ENCODE assay signal across 11 cellular contexts in the genomic region with DNA sequence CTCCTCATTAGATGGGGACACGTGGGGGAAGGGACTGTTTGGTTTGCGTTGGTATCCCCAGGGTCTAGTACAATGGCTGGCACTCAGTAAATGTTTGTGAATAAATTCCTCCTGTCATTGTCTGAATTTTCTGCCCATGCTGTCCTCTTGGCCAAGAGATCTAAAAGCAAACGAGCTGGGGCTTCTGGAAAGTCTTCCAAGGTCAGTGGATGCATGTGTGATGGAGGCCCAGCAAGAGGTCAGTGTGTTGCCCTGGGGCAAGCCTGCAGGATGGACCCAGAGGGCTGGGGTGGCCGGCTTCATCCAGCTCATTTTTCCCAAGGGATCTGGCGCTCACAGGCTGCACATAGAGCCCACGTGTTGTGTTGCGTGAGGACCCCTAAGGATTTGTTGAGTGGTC. TPM values are rescaled to one million over a fixed set of nuclear protein-coding genes. Genes with fewer than 3 reads are reported as not detected.
DNase-seq lines count a peak whose midpoint lies in the region; ATAC-seq, FAIRE-seq and TF ChIP-seq lines count a peak whose summit lies in the region.
"Had no signal": no experiment of that assay in that cellular context is flagged by ENCODE, and none has a peak within 500 bp of the region (broad histone marks: within the 10 kb centered on the region; RNA-seq: fewer than 3 reads in every experiment).

No MANE protein-coding gene starts in this region.

- no peaks in the 10 kb centered on the region for H3K9me2 ChIP-seq in SK-N-SH

- DNase-seq in A549 (ENCODE audit: low read depth in 1 of 2, low spot score in 1 of 2) = no peak
- DNase-seq in esophagus muscularis mucosa (ENCODE audit: extremely low spot score) = no peak
- no peak for DNase-seq in osteocyte (ENCODE audit: extremely low spot score, unreplicated experiment)
- no peak for DNase-seq in HPDE6-E6E7 (ENCODE audit: extremely low spot score)
- no peak for DNase-seq in NCI-H2029 (lab: John Stamatoyannopoulos, UW)
- no peak for DNase-seq in SK-N-SH
- DNase-seq in activated effector memory CD4-positive, alpha-beta T cell treated with Interleukin-2 at 50 U/mL for 16 hours = no peak
- DNase-seq: activated T-cell treated with anti-CD3 and anti-CD28 coated beads, Interleukin-2, amount 50 U/mL, for 48 hours; Karpas-422; NCI-H446 treated with DMSO at 0.1 percent for 48 hours had no signal

- peaks cover 3% of the 10 kb centered on the region for H3K36me3 Mint-ChIP-seq in IgD-negative memory B cell
- no peaks in the 10 kb centered on the region for H3K36me3 Mint-ChIP-seq in osteocyte (ENCODE audit: unreplicated experiment)

- no peaks in the 10 kb centered on the region for H3K9me3 Mint-ChIP-seq in IgD-negative memory B cell
- no peaks in the 10 kb centered on the region for H3K9me3 Mint-ChIP-seq in osteocyte (ENCODE audit: unreplicated experiment)

- no peaks in the 10 kb centered on the region for H3K27me3 ChIP-seq in esophagus muscularis mucosa
- H3K27me3 ChIP-seq in SK-N-SH (ENCODE audit: insufficient read depth) = no peaks in the 10 kb centered on the region

- TF ChIP-seq EP300 in A549 (IDR thresholded peaks at IDR 0.05) = no peak
- TF ChIP-seq EP300 in esophagus muscularis mucosa (IDR thresholded peaks at IDR 0.05) = no peak
- no peak for TF ChIP-seq EP300 in SK-N-SH (IDR thresholded peaks at IDR 0.05; ENCODE audit: borderline replicate concordance in 1 of 2, low read depth in 1 of 2, low read length in 1 of 2)

- H3K27me3 Mint-ChIP-seq in IgD-negative memory B cell = no peaks in the 10 kb centered on the region
- H3K27me3 Mint-ChIP-seq in osteocyte (ENCODE audit: unreplicated experiment) = no peaks in the 10 kb centered on the region

- FAIRE-seq in A549 (lab: Jason Lieb, UNC) = no peak

- H4K20me1 ChIP-seq in SK-N-SH (ENCODE audit: insufficient read depth) = no peaks in the 10 kb centered on the region

- WGBS in A549 (ENCODE audit: missing lambda C conversion rate) = 84% methylated on average over 7 of the region's 7 CpGs
- 67% methylated on average over 7 of the region's 7 CpGs for WGBS in esophagus muscularis mucosa
- WGBS in SK-N-SH (ENCODE audit: low lambda C conversion rate) = 77% methylated on average over 3 of the region's 7 CpGs

- POLR2A ChIA-PET in A549 (lab: Yijun Ruan, JAX) = no interaction called here
- POLR2A ChIA-PET in SK-N-SH (lab: Yijun Ruan, JAX) = no interaction called here

- H3K27ac ChIP-seq in A549 = peak overlapping the region; percentile 100
- H3K27ac ChIP-seq in esophagus muscularis mucosa (replicated peaks in 1 of 4) = peak overlapping the region; percentile 91 to 96 (median 94)
- H3K27ac ChIP-seq in SK-N-SH (ENCODE audit: low read depth in 2 of 2, low read length in 1 of 2) = no peak overlapping the region

- H3K4me3 Mint-ChIP-seq in IgD-negative memory B cell (peak overlapping the region in 2 of 4 donors; percentile 60 to 80), osteocyte (ENCODE audit: unreplicated experiment) (no peak overlapping the region)

- TF ChIP-seq POLR2A in A549 (IDR thresholded peaks at IDR 0.05; ENCODE audit: low read length) (no peak), esophagus muscularis mucosa (IDR thresholded peaks at IDR 0.05; ENCODE audit: low read depth) (no peak)

- H3K36me3 ChIP-seq in esophagus muscularis mucosa (no peaks in the 10 kb centered on the region), SK-N-SH (replicated peaks in 1 of 2; ENCODE audit: control insufficient read depth in 1 of 2, insufficient read depth in 2 of 2, low read length in 1 of 2) (no peaks in the 10 kb centered on the region)

- TF ChIP-seq RAD21 in A549 (conservative IDR thresholded peaks at IDR 0.05 in 1 of 2, IDR thresholded peaks at IDR 0.05 in 1 of 2) (no peak), SK-N-SH (IDR thresholded peaks at IDR 0.05; ENCODE audit: low read length) (no peak)

- ATAC-seq in A549 = no peak

- CTCF ChIA-PET in A549 (lab: Yijun Ruan, JAX) = interaction anchor here (0.5 kb wide), 1 partner anchor 30 kb away, joined by 3 read pairs; no protein-coding TSS in a partner anchor
- CTCF ChIA-PET in SK-N-SH (lab: Yijun Ruan, JAX) = interaction anchor here (0.6 to 0.8 kb wide), 2 partner anchors 179 to 945 kb away, joined by 3 to 4 read pairs; no protein-coding TSS in a partner anchor

- intact Hi-C loops in esophagus muscularis mucosa (cut with DNase I) = loop anchor here (2.0 to 10.0 kb wide), 3 partner anchors 29 to 481 kb away; partner anchors contain the start of genes FGGY and JUN

- H3F3A ChIP-seq in SK-N-SH (replicated peaks; ENCODE audit: insufficient read depth) = peaks cover 18% of the 10 kb centered on the region

- H2AFZ ChIP-seq in SK-N-SH (ENCODE audit: low read depth) = no peak overlapping the region

- H3K4me2 ChIP-seq in A549 (no peak overlapping the region), SK-N-SH (no peak overlapping the region)

- H3K27ac Mint-ChIP-seq in IgD-negative memory B cell (peak overlapping the region; percentile 23 to 91 (median 89)), osteocyte (ENCODE audit: unreplicated experiment) (peak overlapping the region; percentile 12)

- peaks cover 48% of the 10 kb centered on the region for H3K4me1 ChIP-seq in A549
- H3K4me1 ChIP-seq in esophagus muscularis mucosa = peaks cover 27 to 37% (median 34%) of the 10 kb centered on the region in 4 donors
- H3K4me1 ChIP-seq in SK-N-SH (ENCODE audit: control insufficient read depth in 1 of 2, insufficient read depth in 2 of 2, low read depth in 1 of 2, low read length in 1 of 2) = peaks cover 3 to 11% of the 10 kb centered on the region in 2 experiments

- H3K9me3 ChIP-seq in A549 (no peaks in the 10 kb centered on the region), esophagus muscularis mucosa (no peaks in the 10 kb centered on the region), SK-N-SH (no peaks in the 10 kb centered on the region)

- no peaks in the 10 kb centered on the region for H3K79me2 ChIP-seq in SK-N-SH (ENCODE audit: insufficient read depth)

- no peak overlapping the region for H3K9ac ChIP-seq in SK-N-SH

- peaks cover 37 to 45% (median 40%) of the 10 kb centered on the region in 3 donors for H3K4me1 Mint-ChIP-seq in IgD-negative memory B cell
- H3K4me1 Mint-ChIP-seq in osteocyte (ENCODE audit: unreplicated experiment) = peaks cover 55% of the 10 kb centered on the region

- TF ChIP-seq CTCF in A549 (IDR thresholded peaks at IDR 0.05) (no peak), esophagus muscularis mucosa (IDR thresholded peaks at IDR 0.05) (no peak), osteocyte (IDR thresholded peaks at IDR 0.05) (no peak), SK-N-SH (IDR thresholded peaks at IDR 0.05) (no peak)

- H3K4me3 ChIP-seq in A549 (no peak overlapping the region), esophagus muscularis mucosa (peak overlapping the region in 1 of 4 donors; percentile 73), SK-N-SH (ENCODE audit: low read depth in 2 of 2, low read length in 1 of 2) (no peak overlapping the region)

TF ChIP-seq in A549, 52 proteins besides CTCF, POLR2A, EP300 and RAD21 (continues in another document):
- no peak for TF ChIP-seq ZC3H11A (IDR thresholded peaks at IDR 0.05)
- TF ChIP-seq CHD4 (IDR thresholded peaks at IDR 0.05; ENCODE audit: borderline replicate concordance) = no peak
- TF ChIP-seq JUNB (IDR thresholded peaks at IDR 0.05) = no peak
- TF ChIP-seq, protein P1, sequence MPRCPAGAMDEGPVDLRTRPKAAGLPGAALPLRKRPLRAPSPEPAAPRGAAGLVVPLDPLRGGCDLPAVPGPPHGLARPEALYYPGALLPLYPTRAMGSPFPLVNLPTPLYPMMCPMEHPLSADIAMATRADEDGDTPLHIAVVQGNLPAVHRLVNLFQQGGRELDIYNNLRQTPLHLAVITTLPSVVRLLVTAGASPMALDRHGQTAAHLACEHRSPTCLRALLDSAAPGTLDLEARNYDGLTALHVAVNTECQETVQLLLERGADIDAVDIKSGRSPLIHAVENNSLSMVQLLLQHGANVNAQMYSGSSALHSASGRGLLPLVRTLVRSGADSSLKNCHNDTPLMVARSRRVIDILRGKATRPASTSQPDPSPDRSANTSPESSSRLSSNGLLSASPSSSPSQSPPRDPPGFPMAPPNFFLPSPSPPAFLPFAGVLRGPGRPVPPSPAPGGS (IDR thresholded peaks at IDR 0.05) = no peak
- no peak for TF ChIP-seq KDM1A (IDR thresholded peaks at IDR 0.05; ENCODE audit: low read depth)
- TF ChIP-seq JUN (IDR thresholded peaks at IDR 0.05) = no peak

TF ChIP-seq in SK-N-SH, 30 proteins besides CTCF, POLR2A, EP300 and RAD21 (continues in another document):
- no peak for TF ChIP-seq NFIC (IDR thresholded peaks at IDR 0.05; ENCODE audit: borderline replicate concordance)
- TF ChIP-seq FOSL2 (IDR thresholded peaks at IDR 0.05; ENCODE audit: borderline replicate concordance, low read depth) = no peak

RNA-seq across cellular contexts. Expression of gene JUN, which starts 30.0 kb away (rescaled TPM):
- polyA plus RNA-seq in A549 (2011; rRNA removed) (32.6 and 59.8 TPM in 2 replicates), A549 (2017; fragmentation: RNase III; extraction: RNeasy Plus Mini Kit Qiagen cat#74134 plus additional on column Dnase treatment) (23.3 to 27.4 TPM (median 23.3 TPM) in 3 replicates), IgD-negative memory B cell (217 TPM), SK-N-SH (2012; rRNA removed) (54.6 and 66.5 TPM in 2 replicates)
- polyA plus RNA-seq in A549 (2012; cell fraction: cytosol; rRNA removed) = 60.3 and 71.5 TPM in 2 replicates
- polyA plus RNA-seq in A549 (2012; cell fraction: nucleus; rRNA removed) = 96.1 and 156 TPM in 2 replicates
- polyA minus RNA-seq in A549 (2011; rRNA and poly(A)+ RNA removed) = 47.1 and 53.4 TPM in 2 replicates
- total RNA-seq in esophagus muscularis mucosa (100 to 1,000 TPM in 3 of 4 donors, 10 to 100 TPM in 1; 77.7 to 126 (median 111) TPM), osteocyte (115 and 134 TPM in 2 replicates)
- 34.2 and 46.9 TPM in 2 replicates for polyA plus RNA-seq in SK-N-SH (2012; cell fraction: cytosol; rRNA removed)
- polyA plus RNA-seq in SK-N-SH (2012; cell fraction: nucleus; rRNA removed) = 83.5 and 100 TPM in 2 replicates

Comparison
In these comparisons a context has a peak if more than half of its experiments do, and no peak if none do; other contexts are left out.
1. H3K27ac ChIP-seq: peak in A549 (2 of 2) and esophagus muscularis mucosa (4 of 4); none in SK-N-SH (0 of 2).